Comparison of ENCODE assay signal across 1 cellular context in the genomic region with DNA sequence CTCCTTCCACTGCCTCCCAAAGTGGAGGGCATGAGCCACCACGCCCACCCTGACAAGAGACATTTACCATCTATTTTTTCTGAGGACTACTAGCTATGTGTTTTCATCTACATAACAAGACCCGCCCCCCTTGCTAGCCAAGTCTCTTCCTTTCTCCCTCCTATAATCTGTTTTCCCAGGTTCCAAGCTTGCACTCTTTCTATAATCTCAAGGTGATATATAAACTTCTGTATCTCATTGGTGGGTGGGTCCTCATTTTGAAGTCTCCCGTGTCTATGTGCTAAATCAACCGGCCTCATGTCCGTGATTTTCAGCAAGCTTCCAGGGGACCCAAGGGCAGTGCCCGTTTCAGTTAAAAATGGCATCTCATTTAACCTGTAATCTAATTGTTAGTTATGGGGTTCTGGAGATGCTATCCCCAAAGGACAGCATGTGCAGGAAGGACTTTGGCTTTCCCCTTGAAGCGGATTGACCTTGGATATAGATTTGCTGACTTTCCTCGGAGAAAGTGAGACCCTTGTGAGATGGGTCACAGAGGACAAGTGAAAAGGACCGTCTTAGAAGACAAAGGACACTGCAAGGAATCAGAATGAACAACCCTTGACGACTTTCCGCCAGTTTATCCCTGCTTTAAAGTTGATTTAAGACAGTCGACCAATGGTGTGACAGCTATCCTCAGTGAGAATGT.
TF ChIP-seq lines count a peak whose summit lies in the region.

No MANE protein-coding gene starts in this region.

TF ChIP-seq in HCT116, 20 proteins besides CTCF, POLR2A, EP300 and RAD21 (continued from another document):
- TF ChIP-seq, protein P1, sequence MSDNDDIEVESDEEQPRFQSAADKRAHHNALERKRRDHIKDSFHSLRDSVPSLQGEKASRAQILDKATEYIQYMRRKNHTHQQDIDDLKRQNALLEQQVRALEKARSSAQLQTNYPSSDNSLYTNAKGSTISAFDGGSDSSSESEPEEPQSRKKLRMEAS (IDR thresholded peaks at IDR 0.05): no peak
- TF ChIP-seq TCF7L2 (IDR thresholded peaks at IDR 0.05; ENCODE audit: borderline replicate concordance, extremely low read depth, insufficient read depth, insufficient read length): no peak
- TF ChIP-seq EGR1 (IDR thresholded peaks at IDR 0.05; ENCODE audit: low read depth): no peak
- no peak for TF ChIP-seq FOSL1 (IDR thresholded peaks at IDR 0.05; ENCODE audit: low read depth)
- no peak for TF ChIP-seq ZNF274 (IDR thresholded peaks at IDR 0.05; ENCODE audit: low read depth, low read length)
TF ChIP-seq in HCT116: peak in this region for 0.
